8 cellular contexts compared by ENCODE assay signal in the genomic region with DNA sequence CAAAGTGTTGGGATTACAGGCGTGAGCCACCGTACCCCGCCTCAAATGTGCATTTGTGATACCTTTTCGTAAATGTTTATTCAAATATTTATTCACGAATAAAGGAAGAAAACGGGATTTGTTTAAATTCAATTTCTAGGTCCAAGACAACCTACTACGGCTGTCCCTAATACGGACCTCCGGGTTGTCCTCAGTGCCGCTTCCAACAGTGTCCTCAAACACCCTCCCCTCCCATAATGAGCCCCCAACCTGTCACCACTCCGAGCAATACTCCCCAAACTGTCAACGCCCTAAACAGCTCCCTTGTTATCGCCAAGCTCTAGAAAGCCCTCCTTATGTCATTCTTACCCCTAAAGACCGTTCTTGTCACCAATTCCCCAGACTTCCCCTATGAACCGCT. TPM values are rescaled to one million over a fixed set of nuclear protein-coding genes. Genes with fewer than 3 reads are reported as not detected.
DNase-seq lines count a peak whose midpoint lies in the region; ATAC-seq and TF ChIP-seq lines count a peak whose summit lies in the region.

No MANE protein-coding gene starts in this region.

- no peak for ATAC-seq in CD8-positive, alpha-beta T cell
- no peak for ATAC-seq in stimulated activated naive B cell treated with anti-CD40 and anti-IgM and Interleukin-4, amounts not matched to agents 10 μg/mL and 1 μg/mL and 100 μg/mL, for 72 hours (replicated peaks)

- H3K27me3 Mint-ChIP-seq in CD8-positive, alpha-beta T cell (ENCODE audit: low read depth), result peaks cover 15% of the 10 kb centered on the region
- H3K27me3 Mint-ChIP-seq in stimulated activated naive B cell treated with anti-CD40 and anti-IgM and Interleukin-4, amounts not matched to agents 10 μg/mL and 1 μg/mL and 100 μg/mL, for 72 hours, result peaks cover 0 to 5% of the 10 kb centered on the region in 2 donors

- peak overlapping the region; percentile 98 for H3K4me3 ChIP-seq in CD8-positive, alpha-beta T cell (ENCODE audit: low read depth, low read length)
- H3K4me3 ChIP-seq in HEK293 (ENCODE audit: low read depth, low read length), result peak overlapping the region; percentile 88
- H3K4me3 ChIP-seq in WERI-Rb-1 (ENCODE audit: low read depth, low read length), result peak overlapping the region; percentile 58
- peak overlapping the region; percentile 83 to 95 for H3K4me3 ChIP-seq in right atrium auricular region

- H3K27me3 ChIP-seq in CD8-positive, alpha-beta T cell (ENCODE audit: insufficient read depth, low read length), result no peaks in the 10 kb centered on the region
- H3K27me3 ChIP-seq in WERI-Rb-1 (ENCODE audit: insufficient read depth, low read depth, severe bottlenecking), result no peaks in the 10 kb centered on the region
- H3K27me3 ChIP-seq in right atrium auricular region, result no peaks in the 10 kb centered on the region

- peaks cover 44% of the 10 kb centered on the region for H3K4me1 Mint-ChIP-seq in CD8-positive, alpha-beta T cell (ENCODE audit: low read depth)
- peaks cover 22 to 49% of the 10 kb centered on the region in 2 donors for H3K4me1 Mint-ChIP-seq in stimulated activated naive B cell treated with anti-CD40 and anti-IgM and Interleukin-4, amounts not matched to agents 10 μg/mL and 1 μg/mL and 100 μg/mL, for 72 hours

- peaks cover 17% of the 10 kb centered on the region for H3K36me3 ChIP-seq in CD8-positive, alpha-beta T cell (ENCODE audit: insufficient read depth, low read length)
- H3K36me3 ChIP-seq in HEK293 (ENCODE audit: control insufficient read depth in 2 of 2, insufficient read depth in 1 of 2, low read length in 2 of 2) (peaks cover under 1 to 33% of the 10 kb centered on the region in 2 experiments; a peak in 1 of 3 replicates), WERI-Rb-1 (peaks cover 33% of the 10 kb centered on the region), right atrium auricular region (peaks cover 25% of the 10 kb centered on the region)

- peak overlapping the region; percentile 81 for H3K27ac ChIP-seq in CD8-positive, alpha-beta T cell (ENCODE audit: low read depth, low read length)
- no peak overlapping the region; the same call in 1 of the 2 replicates for H3K27ac ChIP-seq in HEK293 (ENCODE audit: extremely low read depth, low read depth, low read length)
- H3K27ac ChIP-seq in WERI-Rb-1, result peak overlapping the region; percentile 69
- peak overlapping the region; percentile 80 to 85 for H3K27ac ChIP-seq in right atrium auricular region

- H3K27ac Mint-ChIP-seq in CD8-positive, alpha-beta T cell, result peak overlapping the region; percentile 97
- peak overlapping the region; percentile 98 for H3K27ac Mint-ChIP-seq in stimulated activated naive B cell treated with anti-CD40 and anti-IgM and Interleukin-4, amounts not matched to agents 10 μg/mL and 1 μg/mL and 100 μg/mL, for 72 hours

- no peaks in the 10 kb centered on the region for H3K9me3 Mint-ChIP-seq in CD8-positive, alpha-beta T cell
- H3K9me3 Mint-ChIP-seq in stimulated activated naive B cell treated with anti-CD40 and anti-IgM and Interleukin-4, amounts not matched to agents 10 μg/mL and 1 μg/mL and 100 μg/mL, for 72 hours, result no peaks in the 10 kb centered on the region

- no peak for TF ChIP-seq CTCF in CD8-positive, alpha-beta T cell (IDR thresholded peaks at IDR 0.05)
- TF ChIP-seq CTCF in HEK293 (tag by site-specific recombination; IDR thresholded peaks at IDR 0.05) (no peak), WERI-Rb-1 (IDR thresholded peaks at IDR 0.05; ENCODE audit: low read depth, low read length) (no peak), right atrium auricular region (IDR thresholded peaks at IDR 0.05) (no peak)

- intact Hi-C loops in CD8-positive, alpha-beta T cell (cut with DNase I, micrococcal nuclease), result loop anchor here (1.0 to 5.0 kb wide), 10 partner anchors 9 to 1627 kb away; partner anchors contain the start of genes ADAT1 (in 2 of the 2), TMEM170A (in 2 of the 2), TMEM231 (in 2 of the 2) and CFDP1 (in 1 of the 2)

- POLR2A ChIA-PET in CD8-positive, alpha-beta T cell (lab: Charles Lee), result interaction anchor here (1.0 to 3.1 kb wide), 11 partner anchors 8 to 102 kb away, joined by 3 to 19 read pairs (median 6); partner anchors contain the start of genes ADAT1, KARS1, TERF2IP and TMEM170A
- POLR2A ChIA-PET in HEK293 (lab: Yijun Ruan, JAX), result interaction anchor here (0.5 to 3.4 kb wide), 6 partner anchors 10 to 82 kb away, joined by 4 to 26 read pairs (median 14); partner anchors contain the start of genes ADAT1, KARS1, TERF2IP and TMEM231
- POLR2A ChIA-PET in HEK293T (lab: Yijun Ruan, JAX), result interaction anchor here (0.6 to 3.3 kb wide), 8 partner anchors 8 to 1866 kb away, joined by 3 to 22 read pairs (median 4); partner anchors contain the start of genes KARS1, TERF2IP and TMEM231

- CTCF ChIA-PET in CD8-positive, alpha-beta T cell (lab: Charles Lee), result interaction anchor here (1.4 to 4.8 kb wide), 2 partner anchors 49 to 93 kb away, joined by 5 to 22 read pairs; no protein-coding TSS in a partner anchor
- CTCF ChIA-PET in HEK293 (lab: Yijun Ruan, JAX), result interaction anchor here (0.7 to 1.8 kb wide), 5 partner anchors 19 to 100 kb away, joined by 3 to 6 read pairs (median 5); no protein-coding TSS in a partner anchor
- CTCF ChIA-PET in HEK293T (lab: Yijun Ruan, JAX), result interaction anchor here (1.4 to 2.3 kb wide), 2 partner anchors 49 to 100 kb away, joined by 6 to 11 read pairs; no protein-coding TSS in a partner anchor

- H3K4me3 Mint-ChIP-seq in CD8-positive, alpha-beta T cell, result peak overlapping the region; percentile 94
- peak overlapping the region; percentile 93 to 99 for H3K4me3 Mint-ChIP-seq in stimulated activated naive B cell treated with anti-CD40 and anti-IgM and Interleukin-4, amounts not matched to agents 10 μg/mL and 1 μg/mL and 100 μg/mL, for 72 hours

- H3K4me1 ChIP-seq in CD8-positive, alpha-beta T cell (ENCODE audit: insufficient read depth, low read length), result peaks cover 12% of the 10 kb centered on the region
- H3K4me1 ChIP-seq in HEK293 (ENCODE audit: control insufficient read depth, insufficient read depth, low read length) (no peaks in the 10 kb centered on the region), right atrium auricular region (peaks cover 0 to 48% of the 10 kb centered on the region in 2 donors)

- peaks cover 34% of the 10 kb centered on the region for H3K36me3 Mint-ChIP-seq in CD8-positive, alpha-beta T cell
- H3K36me3 Mint-ChIP-seq in stimulated activated naive B cell treated with anti-CD40 and anti-IgM and Interleukin-4, amounts not matched to agents 10 μg/mL and 1 μg/mL and 100 μg/mL, for 72 hours, result peaks cover 12 to 22% of the 10 kb centered on the region in 2 donors

- DNase-seq in CD8-positive, alpha-beta T cell, result no peak
- no peak for DNase-seq in WERI-Rb-1
- DNase-seq in right atrium auricular region (ENCODE audit: low spot score), result no peak
- DNase-seq in stimulated activated naive B cell treated with anti-CD40 and anti-IgM and Interleukin-4, amounts not matched to agents 10 μg/mL and 1 μg/mL and 100 μg/mL, for 72 hours, result no peak
- DNase-seq in NCI-H748 treated with DMSO at 0.1 percent for 48 hours (lab: John Stamatoyannopoulos, UW), result no peak
- no peak for DNase-seq in HEK293T (ENCODE audit: extremely low spot score)
- DNase-seq in GM03348 (ENCODE audit: low spot score), result no peak

- no peaks in the 10 kb centered on the region for H3K9me3 ChIP-seq in CD8-positive, alpha-beta T cell (ENCODE audit: low read length)
- H3K9me3 ChIP-seq in HEK293 (ENCODE audit: control insufficient read depth, insufficient read depth, low read depth, low read length) (no peaks in the 10 kb centered on the region), WERI-Rb-1 (ENCODE audit: severe bottlenecking) (no peaks in the 10 kb centered on the region), right atrium auricular region (no peaks in the 10 kb centered on the region)

TF ChIP-seq in HEK293, 187 proteins besides CTCF, POLR2A, EP300 and RAD21 (continues in another document):
- TF ChIP-seq ZNF596 (tag by site-specific recombination; IDR thresholded peaks at IDR 0.05), result no peak
- TF ChIP-seq ZBTB48 (tag by site-specific recombination; IDR thresholded peaks at IDR 0.05), result peak; percentile 94

TF ChIP-seq in HEK293T, 16 proteins besides CTCF, POLR2A, EP300 and RAD21:
- TF ChIP-seq HDGF (IDR thresholded peaks at IDR 0.05; ENCODE audit: borderline replicate concordance) (no peak), CTBP1 (IDR thresholded peaks at IDR 0.05; ENCODE audit: borderline replicate concordance) (no peak), ARNT (IDR thresholded peaks at IDR 0.05) (no peak), SP1 (IDR thresholded peaks at IDR 0.05) (no peak), TARDBP (IDR thresholded peaks at IDR 0.05) (no peak), FOXM1 (IDR thresholded peaks at IDR 0.05; ENCODE audit: borderline replicate concordance) (no peak), LEF1 (IDR thresholded peaks at IDR 0.05; ENCODE audit: borderline replicate concordance) (no peak), FOXK2 (IDR thresholded peaks at IDR 0.05) (no peak), ZNF384 (IDR thresholded peaks at IDR 0.05) (no peak), FOXA1 (IDR thresholded peaks at IDR 0.05) (no peak), NFRKB (IDR thresholded peaks at IDR 0.05) (no peak), L3MBTL2 (conservative IDR thresholded peaks at IDR 0.05) (no peak), ELF4 (IDR thresholded peaks at IDR 0.05) (no peak), BHLHE40 (IDR thresholded peaks at IDR 0.05; ENCODE audit: borderline replicate concordance) (no peak), SUZ12 (IDR thresholded peaks at IDR 0.05) (no peak)
- TF ChIP-seq, protein P1, sequence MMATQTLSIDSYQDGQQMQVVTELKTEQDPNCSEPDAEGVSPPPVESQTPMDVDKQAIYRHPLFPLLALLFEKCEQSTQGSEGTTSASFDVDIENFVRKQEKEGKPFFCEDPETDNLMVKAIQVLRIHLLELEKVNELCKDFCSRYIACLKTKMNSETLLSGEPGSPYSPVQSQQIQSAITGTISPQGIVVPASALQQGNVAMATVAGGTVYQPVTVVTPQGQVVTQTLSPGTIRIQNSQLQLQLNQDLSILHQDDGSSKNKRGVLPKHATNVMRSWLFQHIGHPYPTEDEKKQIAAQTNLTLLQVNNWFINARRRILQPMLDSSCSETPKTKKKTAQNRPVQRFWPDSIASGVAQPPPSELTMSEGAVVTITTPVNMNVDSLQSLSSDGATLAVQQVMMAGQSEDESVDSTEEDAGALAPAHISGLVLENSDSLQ (IDR thresholded peaks at IDR 0.05), result no peak

RNA-seq across cellular contexts. Expression of gene GABARAPL2, which starts 0.5 kb away (rescaled TPM):
- total RNA-seq in CD8-positive, alpha-beta T cell, result 10 to 100 TPM; 37.4 to 39.4 TPM
- total RNA-seq in right atrium auricular region, result 100 to 1,000 TPM; 167 to 177 TPM

RNA-seq across cellular contexts. Expression of gene TMEM231, which starts 9.6 kb away (rescaled TPM):
- total RNA-seq in CD8-positive, alpha-beta T cell, result 1 to 10 TPM; 2.1 to 2.8 TPM
- 1 to 10 TPM; 4.7 to 5.9 TPM for total RNA-seq in right atrium auricular region

RNA-seq across cellular contexts. Expression of gene CHST5, which starts 29.7 kb away (rescaled TPM):
- total RNA-seq in CD8-positive, alpha-beta T cell, result not detected
- under 1 TPM in 1 of 2 donors, not detected in 1; 0.16 TPM for total RNA-seq in right atrium auricular region

RNA-seq across cellular contexts. Expression of gene ADAT1, which starts 57.4 kb away (rescaled TPM):
- 10 to 100 TPM; 44.4 to 47.6 TPM for total RNA-seq in CD8-positive, alpha-beta T cell
- 10 to 100 TPM; 20.4 to 23.7 TPM for total RNA-seq in right atrium auricular region

Comparison
In these comparisons a context has a peak if more than half of its experiments do, and no peak if none do; other contexts are left out.
1. RNA of gene GABARAPL2, which starts 0.5 kb away (total RNA-seq): 167 to 177 TPM in right atrium auricular region; 37.4 to 39.4 TPM in CD8-positive, alpha-beta T cell; every median in the first group is over 4 times any median in the second.
2. Peak in every context shown above with its lines, with median percentiles within 50 percentile points of each other: H3K4me3 ChIP-seq.